In the genomic region with DNA sequence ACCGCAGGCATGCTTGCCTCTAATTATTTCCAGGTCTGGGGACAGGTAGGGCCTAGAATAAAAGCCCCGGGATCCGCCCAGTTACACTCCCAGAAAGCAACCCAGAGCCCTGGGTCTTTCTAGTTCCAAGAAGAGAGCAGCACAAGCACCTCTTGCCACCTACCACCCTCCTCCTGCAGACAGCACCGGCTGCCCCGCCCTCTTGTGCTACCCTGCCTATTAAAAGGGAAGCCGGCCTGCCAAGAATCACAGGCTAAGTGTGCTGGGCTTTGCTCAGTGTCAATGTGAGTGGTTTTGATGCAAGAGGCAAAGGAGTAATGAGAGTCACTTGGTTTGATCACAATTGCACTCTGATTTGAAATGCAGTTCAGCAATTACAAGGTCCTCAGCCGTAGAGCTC, we compare ENCODE assay signal across 17 cellular contexts.
DNase-seq lines count a peak whose midpoint lies in the region; ATAC-seq and TF ChIP-seq lines count a peak whose summit lies in the region.
"Had no signal": no experiment of that assay in that cellular context is flagged by ENCODE, and none has a peak within 500 bp of the region (broad histone marks: within the 10 kb centered on the region; RNA-seq: fewer than 3 reads in every experiment).

No MANE protein-coding gene starts in this region.

- no peak overlapping the region for H3K9ac ChIP-seq in neural cell (ENCODE audit: low read length)
- H3K9ac ChIP-seq: BLaER1 treated with 17β-estradiol and CSF1 and Interleukin-3, amounts not matched to agents 10 nM and 100 nM had no signal

- DNase-seq in NCI-H1092 (lab: John Stamatoyannopoulos, UW), result peak; percentile 89
- DNase-seq in NCI-H2107 (lab: John Stamatoyannopoulos, UW), result peak; percentile 41
- peak; percentile 71 for DNase-seq in astrocyte of the hippocampus (ENCODE audit: low read depth, low spot score)
- DNase-seq in osteocyte (ENCODE audit: extremely low spot score, unreplicated experiment), result no peak
- DNase-seq in UCSD-AML1 (lab: John Stamatoyannopoulos, UW; ENCODE audit: unreplicated experiment), result no peak
- DNase-seq: activated effector memory CD4-positive, alpha-beta T cell treated with Interleukin-2 at 50 U/mL for 16 hours; cerebellar nuclear complex; DMS53; KG1; naive thymus-derived CD4-positive, alpha-beta T cell; NCI-H146 had no signal

- peak overlapping the region; percentile 23 for H3K4me3 ChIP-seq in neural cell (ENCODE audit: low read length)
- H3K4me3 ChIP-seq: BLaER1 treated with 17β-estradiol and CSF1 and Interleukin-3, amounts not matched to agents 10 nM and 100 nM; thoracic aorta had no signal

- no peaks in the 10 kb centered on the region for H4K20me1 ChIP-seq in neural cell (ENCODE audit: insufficient read depth)
- H4K20me1 ChIP-seq: BLaER1 treated with 17β-estradiol and CSF1 and Interleukin-3, amounts not matched to agents 10 nM and 100 nM had no signal

- H3K27ac ChIP-seq in neural cell (ENCODE audit: low read length), result peak overlapping the region; percentile 58
- H3K27ac ChIP-seq: BLaER1 treated with 17β-estradiol and CSF1 and Interleukin-3, amounts not matched to agents 10 nM and 100 nM; thoracic aorta had no signal

- TF ChIP-seq EP300 in neural cell (conservative IDR thresholded peaks at IDR 0.05; ENCODE audit: poor library complexity, severe bottlenecking), result peak; percentile 31

- H3K36me3 ChIP-seq in neural cell (ENCODE audit: insufficient read depth, low read length), result no peaks in the 10 kb centered on the region
- H3K36me3 ChIP-seq: thoracic aorta had no signal

- no peak for TF ChIP-seq RAD21 in neural cell (conservative IDR thresholded peaks at IDR 0.05)

- no peak overlapping the region for H2AFZ ChIP-seq in neural cell (ENCODE audit: low read depth, low read length)

- H3K4me1 Mint-ChIP-seq in osteocyte (ENCODE audit: unreplicated experiment), result peaks cover 56% of the 10 kb centered on the region
- H3K4me1 Mint-ChIP-seq: naive thymus-derived CD4-positive, alpha-beta T cell had no signal

- H3K79me2 ChIP-seq in neural cell (replicated peaks; ENCODE audit: insufficient read depth, low read length), result no peaks in the 10 kb centered on the region

- H3K9me3 Mint-ChIP-seq in osteocyte (ENCODE audit: unreplicated experiment), result no peaks in the 10 kb centered on the region

- H3K27me3 Mint-ChIP-seq in osteocyte (ENCODE audit: unreplicated experiment), result no peaks in the 10 kb centered on the region

- H3K27me3 ChIP-seq in neural cell (ENCODE audit: insufficient read depth, low read depth, low read length), result no peaks in the 10 kb centered on the region
- H3K27me3 ChIP-seq: BLaER1 treated with 17β-estradiol and CSF1 and Interleukin-3, amounts not matched to agents 10 nM and 100 nM had no signal

- H3K4me3 Mint-ChIP-seq in osteocyte (ENCODE audit: unreplicated experiment), result no peak overlapping the region
- H3K4me3 Mint-ChIP-seq: naive thymus-derived CD4-positive, alpha-beta T cell; T-helper 1 cell treated with Interleukin-12 subunit alpha and Interleukin-12 subunit beta and Interleukin-4 antibody, amounts not matched to agents 30 μg/mL and 1 μg/mL, for 36 hours had no signal

- TF ChIP-seq CTCF in neural cell (IDR thresholded peaks at IDR 0.05; ENCODE audit: poor library complexity, severe bottlenecking), result no peak
- no peak for TF ChIP-seq CTCF in osteocyte (IDR thresholded peaks at IDR 0.05)

- peaks cover 9% of the 10 kb centered on the region for H3K36me3 Mint-ChIP-seq in osteocyte (ENCODE audit: unreplicated experiment)

- peaks cover 4% of the 10 kb centered on the region for H3K9me3 ChIP-seq in neural cell (ENCODE audit: low read length)
- H3K9me3 ChIP-seq: thoracic aorta had no signal

- no peak for ATAC-seq in GM21526 (IDR thresholded peaks at IDR 0.05; ENCODE audit: low FRiP score, unreplicated experiment)
- ATAC-seq: activated CD4-positive, CD25-positive, alpha-beta regulatory T cell treated with anti-CD3 and anti-CD28 coated beads, Interleukin-2, amount 50 U/mL, for 24 hours; naive thymus-derived CD4-positive, alpha-beta T cell had no signal

- no peaks in the 10 kb centered on the region for H3F3A ChIP-seq in neural cell (ENCODE audit: insufficient read depth, low read length, poor library complexity, severe bottlenecking)

- H3K27ac Mint-ChIP-seq in osteocyte (ENCODE audit: unreplicated experiment), result no peak overlapping the region
- H3K27ac Mint-ChIP-seq: naive thymus-derived CD4-positive, alpha-beta T cell; T-helper 1 cell treated with Interleukin-12 subunit alpha and Interleukin-12 subunit beta and Interleukin-4 antibody, amounts not matched to agents 30 μg/mL and 1 μg/mL, for 36 hours had no signal

- no peak overlapping the region for H3K4me2 ChIP-seq in neural cell (ENCODE audit: low read length)
- H3K4me2 ChIP-seq: BLaER1 treated with 17β-estradiol and CSF1 and Interleukin-3, amounts not matched to agents 10 nM and 100 nM had no signal

- no peaks in the 10 kb centered on the region for H3K9me2 ChIP-seq in neural cell (ENCODE audit: insufficient read depth, low read length)

TF ChIP-seq in neural cell, 6 proteins besides CTCF, POLR2A, EP300 and RAD21:
- TF ChIP-seq POLR2AphosphoS5 (IDR thresholded peaks at IDR 0.05) (peak; percentile 46), EZH2 (IDR thresholded peaks at IDR 0.05; ENCODE audit: borderline replicate concordance, insufficient read depth, low read length, poor library complexity, severe bottlenecking) (no peak)

Comparison
In these comparisons a context has a peak if more than half of its experiments do, and no peak if none do; other contexts are left out.
1. DNase-seq: peak in NCI-H1092 (single experiment), NCI-H2107 (single experiment) and astrocyte of the hippocampus (single experiment); none in osteocyte (single experiment) and UCSD-AML1 (single experiment).